ENCODE assay signal across 8 cellular contexts in the genomic region with DNA sequence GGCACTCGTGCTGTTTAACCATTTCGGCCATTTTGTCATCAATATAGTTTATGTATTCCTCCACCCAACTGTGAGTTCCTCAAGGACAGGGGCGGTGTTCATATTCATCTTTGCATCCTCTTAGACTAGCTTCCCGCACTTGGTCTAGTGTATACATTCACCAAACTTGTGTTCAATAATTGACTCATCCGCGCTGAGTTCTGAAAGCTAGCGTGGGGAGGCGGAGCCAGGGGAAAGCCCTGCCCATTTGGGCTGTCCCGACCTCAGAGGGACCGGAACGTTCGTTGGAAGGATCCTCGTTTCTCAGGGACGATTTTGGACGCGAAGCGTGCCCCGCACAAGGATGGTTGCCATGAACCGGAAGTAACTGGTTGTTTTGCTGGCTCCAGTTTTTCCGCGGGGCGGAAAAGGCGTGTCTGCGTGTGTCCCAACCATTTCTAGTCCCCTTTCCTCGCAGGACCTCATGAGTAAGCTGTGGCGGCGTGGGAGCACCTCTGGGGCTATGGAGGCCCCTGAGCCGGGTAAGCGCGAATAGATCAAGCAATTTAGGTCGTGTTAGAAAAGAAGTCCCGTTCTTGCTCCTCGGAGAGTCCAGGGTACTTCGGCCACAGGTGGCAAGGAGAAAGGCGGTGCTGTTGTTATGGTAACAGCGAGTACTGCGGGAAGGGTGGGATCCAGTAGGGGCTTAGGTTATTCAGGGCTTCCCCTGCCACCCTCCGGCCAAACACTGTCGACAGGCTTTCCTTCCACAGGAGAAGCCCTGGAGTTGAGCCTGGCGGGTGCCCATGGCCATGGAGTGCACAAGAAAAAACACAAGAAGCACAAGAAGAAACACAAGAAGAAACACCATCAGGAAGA. TPM values are rescaled to one million over a fixed set of nuclear protein-coding genes. Genes with fewer than 3 reads are reported as not detected.
DNase-seq lines count a peak whose midpoint lies in the region; ATAC-seq and TF ChIP-seq lines count a peak whose summit lies in the region.

A gene (plus strand): TSS at position 434 of the 858 bp plus-strand sequence. CDS start 30 bp downstream, at position 464.

- peaks cover 2% of the 10 kb centered on the region for H3K27me3 Mint-ChIP-seq in activated CD4-positive, alpha-beta memory T cell treated with anti-CD3 and anti-CD28 coated beads for 36 hours

- no peaks in the 10 kb centered on the region for H3K9me3 Mint-ChIP-seq in activated CD4-positive, alpha-beta memory T cell treated with anti-CD3 and anti-CD28 coated beads for 36 hours

- H3K36me3 ChIP-seq in right lobe of liver: no peaks in the 10 kb centered on the region

- peaks cover 53% of the 10 kb centered on the region for H3K4me1 Mint-ChIP-seq in activated CD4-positive, alpha-beta memory T cell treated with anti-CD3 and anti-CD28 coated beads for 36 hours (ENCODE audit: low read depth)

- intact Hi-C loops in activated CD4-positive, alpha-beta memory T cell treated with anti-CD3 and anti-CD28 coated beads for 36 hours (cut with micrococcal nuclease): loop anchor here (1.0 to 10.0 kb wide), 9 partner anchors 15 to 1220 kb away; a partner anchor contains a TSS
- intact Hi-C loops in right lobe of liver (cut with DNase I): no loop called here

- TF ChIP-seq CTCF in C4-2B (conservative IDR thresholded peaks at IDR 0.05) (no peak), right lobe of liver (IDR thresholded peaks at IDR 0.05) (no peak)

- CTCF ChIA-PET in activated CD4-positive, alpha-beta memory T cell treated with anti-CD3 and anti-CD28 coated beads for 36 hours (lab: Charles Lee): interaction anchor here (0.8 to 2.7 kb wide), 12 partner anchors 10 to 276 kb away, joined by 3 to 25 read pairs (median 4); a partner anchor contains a TSS

- peaks cover 7% of the 10 kb centered on the region for H3K36me3 Mint-ChIP-seq in activated CD4-positive, alpha-beta memory T cell treated with anti-CD3 and anti-CD28 coated beads for 36 hours

- DNase-seq in NCI-H82 treated with DMSO at 0.1 percent for 48 hours (lab: John Stamatoyannopoulos, UW; ENCODE audit: unreplicated experiment) (peak; percentile 98), dermis microvascular lymphatic vessel endothelial cell (ENCODE audit: low read depth in 2 of 2) (peak; percentile 98), right lobe of liver (peak; percentile 92 to 96 (median 96))
- DNase-seq in activated CD4-positive, alpha-beta memory T cell treated with anti-CD3 and anti-CD28 coated beads for 36 hours: peak; percentile 99
- peak; percentile 94 to 97 for DNase-seq in stimulated activated CD4-positive, alpha-beta T cell treated with anti-CD3 and anti-CD28 coated beads, Interleukin-4, amount 100 ng/mL, for 4 hours

- TF ChIP-seq POLR2A in right lobe of liver (IDR thresholded peaks at IDR 0.05): no peak

- H3K4me3 Mint-ChIP-seq in activated CD4-positive, alpha-beta memory T cell treated with anti-CD3 and anti-CD28 coated beads for 36 hours: peak within 1 kb of the TSS; percentile 87

- ATAC-seq in GM19438 (IDR thresholded peaks at IDR 0.05; ENCODE audit: low read depth, unreplicated experiment) (peak; percentile 33), HG03575 (IDR thresholded peaks at IDR 0.05; ENCODE audit: extremely low read depth, insufficient number of reproducible peaks, low FRiP score, unreplicated experiment) (peak; percentile 38), right lobe of liver (peak; percentile 76 to 77 (median 77))

- H3K4me3 ChIP-seq in right lobe of liver: peak within 1 kb of the TSS; percentile 62 to 82 (median 73)

- H3K9me3 ChIP-seq in right lobe of liver: no peaks in the 10 kb centered on the region

- H3K4me1 ChIP-seq in right lobe of liver: peaks cover 0 to 22% (median 4%) of the 10 kb centered on the region in 4 donors

- peak within 1 kb of the TSS; percentile 99 for H3K27ac Mint-ChIP-seq in activated CD4-positive, alpha-beta memory T cell treated with anti-CD3 and anti-CD28 coated beads for 36 hours

- H3K27me3 ChIP-seq in right lobe of liver: no peaks in the 10 kb centered on the region

- POLR2A ChIA-PET in activated CD4-positive, alpha-beta memory T cell treated with anti-CD3 and anti-CD28 coated beads for 36 hours (lab: Charles Lee): interaction anchor here (0.5 to 3.0 kb wide), 8 partner anchors 12 to 133 kb away, joined by 3 to 11 read pairs (median 6); a partner anchor contains a TSS

- peak within 1 kb of the TSS; percentile 60 for H3K27ac ChIP-seq in C4-2B
- H3K27ac ChIP-seq in right lobe of liver: peak within 1 kb of the TSS in 2 of 3 donors; percentile 44 to 50

- under 1% methylated on average over 40 of the region's 40 CpGs for WGBS in right lobe of liver (ENCODE audit: insufficient coverage, low coverage, low lambda C conversion rate, missing lambda C conversion rate)

RNA-seq across cellular contexts. Expression of the gene that starts here (rescaled TPM):
- total RNA-seq in activated CD4-positive, alpha-beta memory T cell treated with anti-CD3 and anti-CD28 coated beads for 36 hours: 10 to 100 TPM; 32.8 to 35.0 TPM
- total RNA-seq in dermis microvascular lymphatic vessel endothelial cell: 4.1 and 7.1 TPM in 2 replicates
- 10 to 100 TPM in 5 of 6 experiments, 1 to 10 TPM in 1; 3.4 to 20.3 (median 18.8) TPM for total RNA-seq in right lobe of liver

Comparison
In these comparisons a context has a peak if more than half of its experiments do, and no peak if none do; other contexts are left out.
1. Peak in every context shown above with its lines: DNase-seq, ATAC-seq, H3K4me3 ChIP-seq and H3K27ac ChIP-seq.